In genomic region chr1:174013864-174014418, GRCh38 we compare ENCODE assay signal across 1 cellular context.
TF ChIP-seq lines count a peak whose summit lies in the region.

No MANE protein-coding gene starts in this region.

TF ChIP-seq in liver, 16 proteins besides CTCF, POLR2A, EP300 and RAD21 (continued from another document):
- TF ChIP-seq HNF4G (IDR thresholded peaks at IDR 0.05) (peak; percentile 37), YY1 (IDR thresholded peaks at IDR 0.05) (no peak), ATF3 (IDR thresholded peaks at IDR 0.05) (no peak), FOXA2 (IDR thresholded peaks at IDR 0.05) (no peak), RXRA (IDR thresholded peaks at IDR 0.05) (peak in 1 of 2 donors; percentile 20), FOXA1 (IDR thresholded peaks at IDR 0.05) (no peak), SP1 (IDR thresholded peaks at IDR 0.05) (peak; percentile 21), GABPA (IDR thresholded peaks at IDR 0.05 in 1 of 2, conservative IDR thresholded peaks at IDR 0.05 in 1 of 2) (no peak), HNF4A (conservative IDR thresholded peaks at IDR 0.05) (peak; percentile 74 to 82)
